In the genomic region with DNA sequence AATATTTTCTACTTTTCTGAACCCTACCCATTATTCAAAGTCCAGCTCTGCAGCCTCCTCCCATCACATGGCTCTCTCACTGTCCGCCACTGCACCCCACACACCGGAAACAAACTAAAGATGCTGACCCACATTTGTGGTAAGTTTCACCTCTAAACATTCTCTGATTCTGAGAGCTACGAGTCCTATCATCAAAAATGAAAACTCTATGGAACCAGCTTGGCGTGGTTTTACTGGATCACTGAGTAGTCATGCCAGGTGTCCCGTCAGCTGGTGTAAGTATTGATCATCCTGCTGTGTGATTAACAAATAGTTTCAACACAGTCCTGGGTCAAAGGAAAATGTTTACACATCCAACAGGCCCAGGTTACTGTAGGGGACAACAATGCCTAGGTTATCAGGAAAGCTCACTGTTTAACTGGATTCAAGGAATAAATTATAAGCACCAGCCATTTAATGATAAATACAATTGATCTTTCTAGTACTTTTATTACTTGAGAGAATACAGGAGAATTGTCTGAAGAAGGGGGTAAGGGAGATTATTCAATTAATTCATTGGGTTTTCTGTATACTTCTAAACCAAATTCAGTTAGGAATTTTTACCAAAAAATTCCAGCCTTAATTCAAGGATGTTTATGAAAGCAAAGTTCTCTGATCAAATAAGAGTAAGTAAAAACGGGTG, we compare ENCODE assay signal across 1 cellular context.
TF ChIP-seq lines count a peak whose summit lies in the region.

No MANE protein-coding gene starts in this region.

TF ChIP-seq in HepG2, 621 proteins besides CTCF, POLR2A, EP300 and RAD21 (continued from another document and continues in another):
- TF ChIP-seq, protein P1, sequence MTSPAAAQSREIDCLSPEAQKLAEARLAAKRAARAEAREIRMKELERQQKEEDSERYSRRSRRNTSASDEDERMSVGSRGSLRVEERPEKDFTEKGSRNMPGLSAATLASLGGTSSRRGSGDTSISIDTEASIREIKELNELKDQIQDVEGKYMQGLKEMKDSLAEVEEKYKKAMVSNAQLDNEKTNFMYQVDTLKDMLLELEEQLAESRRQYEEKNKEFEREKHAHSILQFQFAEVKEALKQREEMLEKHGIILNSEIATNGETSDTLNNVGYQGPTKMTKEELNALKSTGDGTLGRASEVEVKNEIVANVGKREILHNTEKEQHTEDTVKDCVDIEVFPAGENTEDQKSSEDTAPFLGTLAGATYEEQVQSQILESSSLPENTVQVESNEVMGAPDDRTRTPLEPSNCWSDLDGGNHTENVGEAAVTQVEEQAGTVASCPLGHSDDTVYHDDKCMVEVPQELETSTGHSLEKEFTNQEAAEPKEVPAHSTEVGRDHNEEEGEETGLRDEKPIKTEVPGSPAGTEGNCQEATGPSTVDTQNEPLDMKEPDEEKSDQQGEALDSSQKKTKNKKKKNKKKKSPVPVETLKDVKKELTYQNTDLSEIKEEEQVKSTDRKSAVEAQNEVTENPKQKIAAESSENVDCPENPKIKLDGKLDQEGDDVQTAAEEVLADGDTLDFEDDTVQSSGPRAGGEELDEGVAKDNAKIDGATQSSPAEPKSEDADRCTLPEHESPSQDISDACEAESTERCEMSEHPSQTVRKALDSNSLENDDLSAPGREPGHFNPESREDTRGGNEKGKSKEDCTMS (CRISPR knock-in tag; conservative IDR thresholded peaks at IDR 0.05) = no peak
- TF ChIP-seq, protein P2, sequence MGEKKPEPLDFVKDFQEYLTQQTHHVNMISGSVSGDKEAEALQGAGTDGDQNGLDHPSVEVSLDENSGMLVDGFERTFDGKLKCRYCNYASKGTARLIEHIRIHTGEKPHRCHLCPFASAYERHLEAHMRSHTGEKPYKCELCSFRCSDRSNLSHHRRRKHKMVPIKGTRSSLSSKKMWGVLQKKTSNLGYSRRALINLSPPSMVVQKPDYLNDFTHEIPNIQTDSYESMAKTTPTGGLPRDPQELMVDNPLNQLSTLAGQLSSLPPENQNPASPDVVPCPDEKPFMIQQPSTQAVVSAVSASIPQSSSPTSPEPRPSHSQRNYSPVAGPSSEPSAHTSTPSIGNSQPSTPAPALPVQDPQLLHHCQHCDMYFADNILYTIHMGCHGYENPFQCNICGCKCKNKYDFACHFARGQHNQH (CRISPR knock-in tag; IDR thresholded peaks at IDR 0.05) = peak; percentile 82
- TF ChIP-seq IRF2 (CRISPR knock-in tag; IDR thresholded peaks at IDR 0.05) = peak; percentile 79; the same call in 1 of the 2 replicates
- TF ChIP-seq, protein P3, sequence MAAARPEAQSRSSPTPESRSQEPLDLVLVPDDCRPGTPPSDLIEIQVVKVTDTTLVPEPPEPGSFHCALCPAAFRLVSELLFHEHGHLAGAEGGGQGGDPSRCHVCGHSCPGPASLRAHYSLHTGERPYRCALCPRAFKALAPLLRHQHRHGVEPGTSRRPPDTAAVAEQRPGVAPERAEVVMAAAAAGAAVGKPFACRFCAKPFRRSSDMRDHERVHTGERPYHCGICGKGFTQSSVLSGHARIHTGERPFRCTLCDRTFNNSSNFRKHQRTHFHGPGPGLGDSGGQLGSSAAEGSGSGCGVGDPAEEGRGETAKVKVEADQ (CRISPR knock-in tag; IDR thresholded peaks at IDR 0.05; ENCODE audit: borderline replicate concordance) = no peak
- no peak for TF ChIP-seq EEA1 (CRISPR knock-in tag; IDR thresholded peaks at IDR 0.05; ENCODE audit: borderline replicate concordance)
- TF ChIP-seq ZNF83 (CRISPR knock-in tag; IDR thresholded peaks at IDR 0.05; ENCODE audit: borderline replicate concordance) = no peak
- TF ChIP-seq MED1 (CRISPR knock-in tag; IDR thresholded peaks at IDR 0.05) = peak; percentile 95
- TF ChIP-seq ZSCAN20 (CRISPR knock-in tag; IDR thresholded peaks at IDR 0.05; ENCODE audit: borderline replicate concordance) = no peak
- TF ChIP-seq POLR2AphosphoS5 (IDR thresholded peaks at IDR 0.05; ENCODE audit: low read depth, low read length) = peak; percentile 20; the same call in 1 of the 2 replicates
- peak; percentile 52; the same call in 1 of the 2 replicates for TF ChIP-seq GATA4 (IDR thresholded peaks at IDR 0.05; ENCODE audit: borderline replicate concordance, low read depth)
- no peak for TF ChIP-seq ZNF550 (CRISPR knock-in tag; IDR thresholded peaks at IDR 0.05; ENCODE audit: borderline replicate concordance)
- TF ChIP-seq CHD4 (IDR thresholded peaks at IDR 0.05; ENCODE audit: borderline replicate concordance, low read length) = peak; percentile 91; the same call in 1 of the 2 replicates
- TF ChIP-seq, protein P4, sequence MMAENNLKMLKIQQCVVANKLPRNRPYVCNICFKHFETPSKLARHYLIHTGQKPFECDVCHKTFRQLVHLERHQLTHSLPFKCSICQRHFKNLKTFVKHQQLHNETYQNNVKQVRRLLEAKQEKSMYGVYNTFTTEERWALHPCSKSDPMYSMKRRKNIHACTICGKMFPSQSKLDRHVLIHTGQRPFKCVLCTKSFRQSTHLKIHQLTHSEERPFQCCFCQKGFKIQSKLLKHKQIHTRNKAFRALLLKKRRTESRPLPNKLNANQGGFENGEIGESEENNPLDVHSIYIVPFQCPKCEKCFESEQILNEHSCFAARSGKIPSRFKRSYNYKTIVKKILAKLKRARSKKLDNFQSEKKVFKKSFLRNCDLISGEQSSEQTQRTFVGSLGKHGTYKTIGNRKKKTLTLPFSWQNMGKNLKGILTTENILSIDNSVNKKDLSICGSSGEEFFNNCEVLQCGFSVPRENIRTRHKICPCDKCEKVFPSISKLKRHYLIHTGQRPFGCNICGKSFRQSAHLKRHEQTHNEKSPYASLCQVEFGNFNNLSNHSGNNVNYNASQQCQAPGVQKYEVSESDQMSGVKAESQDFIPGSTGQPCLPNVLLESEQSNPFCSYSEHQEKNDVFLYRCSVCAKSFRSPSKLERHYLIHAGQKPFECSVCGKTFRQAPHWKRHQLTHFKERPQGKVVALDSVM (CRISPR knock-in tag; IDR thresholded peaks at IDR 0.05) = no peak
- TF ChIP-seq IKZF1 (IDR thresholded peaks at IDR 0.05) = no peak
- no peak for TF ChIP-seq GZF1 (CRISPR knock-in tag; IDR thresholded peaks at IDR 0.05)
- no peak for TF ChIP-seq ZNF839 (CRISPR knock-in tag; IDR thresholded peaks at IDR 0.05; ENCODE audit: borderline replicate concordance)
- TF ChIP-seq, protein P5, sequence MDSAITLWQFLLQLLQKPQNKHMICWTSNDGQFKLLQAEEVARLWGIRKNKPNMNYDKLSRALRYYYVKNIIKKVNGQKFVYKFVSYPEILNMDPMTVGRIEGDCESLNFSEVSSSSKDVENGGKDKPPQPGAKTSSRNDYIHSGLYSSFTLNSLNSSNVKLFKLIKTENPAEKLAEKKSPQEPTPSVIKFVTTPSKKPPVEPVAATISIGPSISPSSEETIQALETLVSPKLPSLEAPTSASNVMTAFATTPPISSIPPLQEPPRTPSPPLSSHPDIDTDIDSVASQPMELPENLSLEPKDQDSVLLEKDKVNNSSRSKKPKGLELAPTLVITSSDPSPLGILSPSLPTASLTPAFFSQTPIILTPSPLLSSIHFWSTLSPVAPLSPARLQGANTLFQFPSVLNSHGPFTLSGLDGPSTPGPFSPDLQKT (CRISPR knock-in tag; IDR thresholded peaks at IDR 0.05; ENCODE audit: borderline replicate concordance) = no peak
- TF ChIP-seq ZFP41 (CRISPR knock-in tag; IDR thresholded peaks at IDR 0.05; ENCODE audit: borderline replicate concordance) = no peak
- peak; percentile 85 for TF ChIP-seq ARNTL (CRISPR knock-in tag; IDR thresholded peaks at IDR 0.05)
- TF ChIP-seq, protein P6, sequence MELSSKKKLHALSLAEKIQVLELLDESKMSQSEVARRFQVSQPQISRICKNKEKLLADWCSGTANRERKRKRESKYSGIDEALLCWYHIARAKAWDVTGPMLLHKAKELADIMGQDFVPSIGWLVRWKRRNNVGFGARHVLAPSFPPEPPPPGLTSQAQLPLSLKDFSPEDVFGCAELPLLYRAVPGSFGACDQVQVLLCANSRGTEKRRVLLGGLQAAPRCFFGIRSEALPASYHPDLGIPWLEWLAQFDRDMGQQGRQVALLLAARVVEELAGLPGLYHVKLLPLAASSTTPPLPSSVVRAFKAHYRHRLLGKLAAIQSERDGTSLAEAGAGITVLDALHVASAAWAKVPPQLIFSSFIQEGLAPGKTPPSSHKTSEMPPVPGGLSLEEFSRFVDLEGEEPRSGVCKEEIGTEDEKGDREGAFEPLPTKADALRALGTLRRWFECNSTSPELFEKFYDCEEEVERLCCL (CRISPR knock-in tag; IDR thresholded peaks at IDR 0.05; ENCODE audit: borderline replicate concordance) = no peak
- 0 out of 2 replicates have a peak, but pooled peaks have one; percentile 60 for TF ChIP-seq ZNF678 (CRISPR knock-in tag; IDR thresholded peaks at IDR 0.05)
- peak; percentile 87 for TF ChIP-seq ELF3 (CRISPR knock-in tag; IDR thresholded peaks at IDR 0.05)
- no peak for TF ChIP-seq REPIN1 (CRISPR knock-in tag; IDR thresholded peaks at IDR 0.05; ENCODE audit: borderline replicate concordance, low read depth)
- no peak for TF ChIP-seq ZNF788 (CRISPR knock-in tag; IDR thresholded peaks at IDR 0.05; ENCODE audit: borderline replicate concordance)
- TF ChIP-seq ZMAT3 (CRISPR knock-in tag; conservative IDR thresholded peaks at IDR 0.05) = no peak
- no peak for TF ChIP-seq TCF7L2 (IDR thresholded peaks at IDR 0.05; ENCODE audit: low read depth, low read length)
- TF ChIP-seq, protein P7, sequence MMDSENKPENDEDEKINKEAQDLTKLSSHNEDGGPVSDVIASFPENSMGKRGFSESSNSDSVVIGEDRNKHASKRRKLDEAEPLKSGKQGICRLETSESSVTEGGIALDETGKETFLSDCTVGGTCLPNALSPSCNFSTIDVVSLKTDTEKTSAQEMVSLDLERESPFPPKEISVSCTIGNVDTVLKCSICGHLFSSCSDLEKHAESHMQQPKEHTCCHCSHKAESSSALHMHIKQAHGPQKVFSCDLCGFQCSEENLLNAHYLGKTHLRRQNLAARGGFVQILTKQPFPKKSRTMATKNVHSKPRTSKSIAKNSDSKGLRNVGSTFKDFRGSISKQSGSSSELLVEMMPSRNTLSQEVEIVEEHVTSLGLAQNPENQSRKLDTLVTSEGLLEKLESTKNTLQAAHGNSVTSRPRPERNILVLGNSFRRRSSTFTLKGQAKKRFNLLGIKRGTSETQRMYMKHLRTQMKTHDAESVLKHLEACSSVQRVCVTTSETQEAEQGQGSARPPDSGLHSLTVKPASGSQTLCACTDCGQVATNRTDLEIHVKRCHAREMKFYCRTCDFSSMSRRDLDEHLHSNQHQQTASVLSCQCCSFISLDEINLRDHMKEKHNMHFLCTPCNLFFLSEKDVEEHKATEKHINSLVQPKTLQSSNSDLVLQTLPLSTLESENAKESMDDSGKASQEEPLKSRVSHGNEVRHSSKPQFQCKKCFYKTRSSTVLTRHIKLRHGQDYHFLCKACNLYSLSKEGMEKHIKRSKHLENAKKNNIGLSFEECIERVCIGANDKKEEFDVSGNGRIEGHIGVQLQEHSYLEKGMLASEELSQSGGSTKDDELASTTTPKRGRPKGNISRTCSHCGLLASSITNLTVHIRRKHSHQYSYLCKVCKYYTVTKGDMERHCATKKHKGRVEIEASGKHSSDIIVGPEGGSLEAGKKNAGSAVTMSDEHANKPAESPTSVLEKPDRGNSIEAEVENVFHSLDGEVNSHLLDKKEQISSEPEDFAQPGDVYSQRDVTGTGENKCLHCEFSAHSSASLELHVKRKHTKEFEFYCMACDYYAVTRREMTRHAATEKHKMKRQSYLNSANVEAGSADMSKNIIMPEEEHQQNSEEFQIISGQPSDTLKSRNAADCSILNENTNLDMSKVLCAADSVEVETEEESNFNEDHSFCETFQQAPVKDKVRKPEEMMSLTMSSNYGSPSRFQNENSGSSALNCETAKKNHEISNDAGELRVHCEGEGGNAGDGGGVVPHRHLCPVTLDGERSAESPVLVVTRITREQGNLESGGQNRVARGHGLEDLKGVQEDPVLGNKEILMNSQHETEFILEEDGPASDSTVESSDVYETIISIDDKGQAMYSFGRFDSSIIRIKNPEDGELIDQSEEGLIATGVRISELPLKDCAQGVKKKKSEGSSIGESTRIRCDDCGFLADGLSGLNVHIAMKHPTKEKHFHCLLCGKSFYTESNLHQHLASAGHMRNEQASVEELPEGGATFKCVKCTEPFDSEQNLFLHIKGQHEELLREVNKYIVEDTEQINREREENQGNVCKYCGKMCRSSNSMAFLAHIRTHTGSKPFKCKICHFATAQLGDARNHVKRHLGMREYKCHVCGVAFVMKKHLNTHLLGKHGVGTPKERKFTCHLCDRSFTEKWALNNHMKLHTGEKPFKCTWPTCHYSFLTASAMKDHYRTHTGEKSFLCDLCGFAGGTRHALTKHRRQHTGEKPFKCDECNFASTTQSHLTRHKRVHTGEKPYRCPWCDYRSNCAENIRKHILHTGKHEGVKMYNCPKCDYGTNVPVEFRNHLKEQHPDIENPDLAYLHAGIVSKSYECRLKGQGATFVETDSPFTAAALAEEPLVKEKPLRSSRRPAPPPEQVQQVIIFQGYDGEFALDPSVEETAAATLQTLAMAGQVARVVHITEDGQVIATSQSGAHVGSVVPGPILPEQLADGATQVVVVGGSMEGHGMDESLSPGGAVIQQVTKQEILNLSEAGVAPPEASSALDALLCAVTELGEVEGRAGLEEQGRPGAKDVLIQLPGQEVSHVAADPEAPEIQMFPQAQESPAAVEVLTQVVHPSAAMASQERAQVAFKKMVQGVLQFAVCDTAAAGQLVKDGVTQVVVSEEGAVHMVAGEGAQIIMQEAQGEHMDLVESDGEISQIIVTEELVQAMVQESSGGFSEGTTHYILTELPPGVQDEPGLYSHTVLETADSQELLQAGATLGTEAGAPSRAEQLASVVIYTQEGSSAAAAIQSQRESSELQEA (CRISPR knock-in tag; IDR thresholded peaks at IDR 0.05; ENCODE audit: not compliant biosample characterization) = no peak
- peak; percentile 79; the same call in 1 of the 2 replicates for TF ChIP-seq NFKBIZ (CRISPR knock-in tag; IDR thresholded peaks at IDR 0.05)
- TF ChIP-seq, protein P8, sequence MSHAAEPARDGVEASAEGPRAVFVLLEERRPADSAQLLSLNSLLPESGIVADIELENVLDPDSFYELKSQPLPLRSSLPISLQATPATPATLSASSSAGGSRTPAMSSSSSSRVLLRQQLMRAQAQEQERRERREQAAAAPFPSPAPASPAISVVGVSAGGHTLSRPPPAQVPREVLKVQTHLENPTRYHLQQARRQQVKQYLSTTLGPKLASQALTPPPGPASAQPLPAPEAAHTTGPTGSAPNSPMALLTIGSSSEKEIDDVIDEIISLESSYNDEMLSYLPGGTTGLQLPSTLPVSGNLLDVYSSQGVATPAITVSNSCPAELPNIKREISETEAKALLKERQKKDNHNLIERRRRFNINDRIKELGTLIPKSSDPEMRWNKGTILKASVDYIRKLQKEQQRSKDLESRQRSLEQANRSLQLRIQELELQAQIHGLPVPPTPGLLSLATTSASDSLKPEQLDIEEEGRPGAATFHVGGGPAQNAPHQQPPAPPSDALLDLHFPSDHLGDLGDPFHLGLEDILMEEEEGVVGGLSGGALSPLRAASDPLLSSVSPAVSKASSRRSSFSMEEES (CRISPR knock-in tag; IDR thresholded peaks at IDR 0.05) = peak; percentile 83
- TF ChIP-seq SMYD3 (CRISPR knock-in tag; IDR thresholded peaks at IDR 0.05) = 0 out of 2 replicates have a peak, but pooled peaks have one; percentile 8
- TF ChIP-seq, protein P9, sequence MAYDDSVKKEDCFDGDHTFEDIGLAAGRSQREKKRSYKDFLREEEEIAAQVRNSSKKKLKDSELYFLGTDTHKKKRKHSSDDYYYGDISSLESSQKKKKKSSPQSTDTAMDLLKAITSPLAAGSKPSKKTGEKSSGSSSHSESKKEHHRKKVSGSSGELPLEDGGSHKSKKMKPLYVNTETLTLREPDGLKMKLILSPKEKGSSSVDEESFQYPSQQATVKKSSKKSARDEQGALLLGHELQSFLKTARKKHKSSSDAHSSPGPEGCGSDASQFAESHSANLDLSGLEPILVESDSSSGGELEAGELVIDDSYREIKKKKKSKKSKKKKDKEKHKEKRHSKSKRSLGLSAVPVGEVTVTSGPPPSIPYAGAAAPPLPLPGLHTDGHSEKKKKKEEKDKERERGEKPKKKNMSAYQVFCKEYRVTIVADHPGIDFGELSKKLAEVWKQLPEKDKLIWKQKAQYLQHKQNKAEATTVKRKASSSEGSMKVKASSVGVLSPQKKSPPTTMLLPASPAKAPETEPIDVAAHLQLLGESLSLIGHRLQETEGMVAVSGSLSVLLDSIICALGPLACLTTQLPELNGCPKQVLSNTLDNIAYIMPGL (CRISPR knock-in tag; IDR thresholded peaks at IDR 0.05; ENCODE audit: borderline replicate concordance in 1 of 2, low read depth in 1 of 2) = peak; percentile 18 to 46; a peak in 1 of 4 replicates
- TF ChIP-seq FOXM1 (CRISPR knock-in tag; IDR thresholded peaks at IDR 0.05) = no peak
- TF ChIP-seq MZF1 (CRISPR knock-in tag; IDR thresholded peaks at IDR 0.05; ENCODE audit: borderline replicate concordance) = no peak
